In the genomic region with DNA sequence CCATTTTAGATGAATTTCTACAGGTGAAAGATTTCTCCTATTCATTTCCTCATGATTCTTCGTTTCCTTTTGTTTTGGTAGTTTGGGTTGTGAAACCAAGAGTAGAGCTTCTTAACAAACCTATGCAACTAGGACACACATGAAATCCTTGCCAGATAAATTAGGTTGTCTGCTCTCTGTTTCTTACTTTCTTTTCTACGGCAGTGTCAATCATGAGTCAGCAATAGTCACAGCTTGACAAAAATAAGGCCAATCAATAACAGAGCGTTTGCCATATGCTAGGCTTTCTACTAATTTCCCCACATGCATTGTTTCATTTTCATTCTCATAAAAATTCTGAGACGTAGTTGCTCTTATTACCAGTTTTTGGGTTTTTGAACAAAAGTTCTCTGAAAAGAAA, we compare ENCODE assay signal across 27 cellular contexts. TPM values are rescaled to one million over a fixed set of nuclear protein-coding genes. Genes with fewer than 3 reads are reported as not detected.
A peak's percentile ranks its signal among the peaks of the same experiment; 100 is the strongest.
DNase-seq lines count a peak whose midpoint lies in the region; ATAC-seq and TF ChIP-seq lines count a peak whose summit lies in the region.
"Had no signal": no experiment of that assay in that cellular context is flagged by ENCODE, and none has a peak within 500 bp of the region (broad histone marks: within the 10 kb centered on the region; RNA-seq: fewer than 3 reads in every experiment).

No MANE protein-coding gene starts in this region.

- H3K36me3 ChIP-seq in GM06990 (ENCODE audit: control insufficient read depth, insufficient read depth, low read length): no peaks in the 10 kb centered on the region
- H3K36me3 ChIP-seq: BLaER1, esophagus muscularis mucosa, gastroesophageal sphincter, left ventricle myocardium inferior, prostate gland, thyroid gland, WERI-Rb-1 had no signal

- H3K27ac Mint-ChIP-seq in glutamatergic neuron (ENCODE audit: unreplicated experiment): peak overlapping the region; percentile 91
- H3K27ac Mint-ChIP-seq in activated naive CD8-positive, alpha-beta T cell treated with anti-CD3 and anti-CD28 coated beads, Interleukin-2, amount 50 U/mL, for 24 hours: no peak overlapping the region
- H3K27ac Mint-ChIP-seq: activated CD4-positive, alpha-beta T cell treated with anti-CD3 and anti-CD28 coated beads, Interleukin-2, amount 10 ng/mL, durations not matched to agents 7 days and 5 days; activated naive CD4-positive, alpha-beta T cell treated with anti-CD3 and anti-CD28 coated beads, Interleukin-2, amount 10 ng/mL, durations not matched to agents 7 days and 5 days; stimulated activated naive CD8-positive, alpha-beta T cell treated with anti-CD3 and anti-CD28 coated beads, Interleukin-15, Interleukin-2, amounts not matched to agents 100 ng/mL and 50 ng/mL, for 24 hours had no signal

- peaks cover 2% of the 10 kb centered on the region for H3K9me3 Mint-ChIP-seq in glutamatergic neuron (ENCODE audit: unreplicated experiment)
- no peaks in the 10 kb centered on the region for H3K9me3 Mint-ChIP-seq in activated naive CD8-positive, alpha-beta T cell treated with anti-CD3 and anti-CD28 coated beads, Interleukin-2, amount 50 U/mL, for 24 hours
- H3K9me3 Mint-ChIP-seq: activated CD4-positive, alpha-beta T cell treated with anti-CD3 and anti-CD28 coated beads, Interleukin-2, amount 10 ng/mL, durations not matched to agents 7 days and 5 days; activated naive CD4-positive, alpha-beta T cell treated with anti-CD3 and anti-CD28 coated beads, Interleukin-2, amount 10 ng/mL, durations not matched to agents 7 days and 5 days; stimulated activated naive CD8-positive, alpha-beta T cell treated with anti-CD3 and anti-CD28 coated beads, Interleukin-15, Interleukin-2, amounts not matched to agents 100 ng/mL and 50 ng/mL, for 24 hours had no signal

- POLR2A ChIA-PET in GM10248 (lab: Yijun Ruan, JAX): no interaction called here

- H3K27me3 Mint-ChIP-seq in glutamatergic neuron (ENCODE audit: unreplicated experiment): no peaks in the 10 kb centered on the region
- no peaks in the 10 kb centered on the region for H3K27me3 Mint-ChIP-seq in activated naive CD8-positive, alpha-beta T cell treated with anti-CD3 and anti-CD28 coated beads, Interleukin-2, amount 50 U/mL, for 24 hours

- DNase-seq in GM06990 (ENCODE audit: extremely low read depth, insufficient read length): peak; percentile 24
- DNase-seq in M059J (ENCODE audit: low read depth): peak; percentile 11
- no peak for DNase-seq in glutamatergic neuron
- no peak for DNase-seq in NCI-H1092 treated with DMSO at 0.1 percent for 48 hours (lab: John Stamatoyannopoulos, UW)
- no peak for DNase-seq in activated naive CD8-positive, alpha-beta T cell treated with anti-CD3 and anti-CD28 coated beads, Interleukin-2, amount 50 U/mL, for 24 hours
- no peak for DNase-seq in GM10248 (ENCODE audit: extremely low spot score)
- DNase-seq in AG20443 (ENCODE audit: low spot score): no peak
- DNase-seq: activated naive CD4-positive, alpha-beta T cell treated with anti-CD3 and anti-CD28 coated beads, Interleukin-2, amount 10 ng/mL, durations not matched to agents 7 days and 5 days; activated T-cell treated with anti-CD3 and anti-CD28 coated beads, Interleukin-2, amount 50 U/mL, for 48 hours; GDM1; hypothalamus; left ventricle myocardium inferior; mucosa of descending colon; NCI-H1694; NCI-H2171; NCI-H524 treated with DMSO at 0.1 percent for 48 hours; thyroid gland; WERI-Rb-1 had no signal

- CTCF ChIA-PET in GM10248 (lab: Yijun Ruan, JAX): interaction anchor here (1.3 to 2.8 kb wide), 4 partner anchors 11 to 833 kb away, joined by 3 to 14 read pairs (median 4); no protein-coding TSS in a partner anchor

- peak overlapping the region; percentile 54 for H3K4me3 Mint-ChIP-seq in glutamatergic neuron (ENCODE audit: unreplicated experiment)
- H3K4me3 Mint-ChIP-seq in activated naive CD8-positive, alpha-beta T cell treated with anti-CD3 and anti-CD28 coated beads, Interleukin-2, amount 50 U/mL, for 24 hours: no peak overlapping the region
- H3K4me3 Mint-ChIP-seq: activated CD4-positive, alpha-beta T cell treated with anti-CD3 and anti-CD28 coated beads, Interleukin-2, amount 10 ng/mL, durations not matched to agents 7 days and 5 days; activated naive CD4-positive, alpha-beta T cell treated with anti-CD3 and anti-CD28 coated beads, Interleukin-2, amount 10 ng/mL, durations not matched to agents 7 days and 5 days; stimulated activated naive CD8-positive, alpha-beta T cell treated with anti-CD3 and anti-CD28 coated beads, Interleukin-15, Interleukin-2, amounts not matched to agents 100 ng/mL and 50 ng/mL, for 24 hours had no signal

- no peaks in the 10 kb centered on the region for H3K27me3 ChIP-seq in GM06990 (replicated peaks; ENCODE audit: control insufficient read depth, insufficient read depth, low read length)
- H3K27me3 ChIP-seq: BLaER1, esophagus muscularis mucosa, gastroesophageal sphincter, thyroid gland had no signal

- ATAC-seq in GM21619 (IDR thresholded peaks at IDR 0.05; ENCODE audit: unreplicated experiment): peak; percentile 64
- no peak for ATAC-seq in activated naive CD8-positive, alpha-beta T cell treated with anti-CD3 and anti-CD28 coated beads, Interleukin-2, amount 50 U/mL, for 24 hours
- ATAC-seq: gastroesophageal sphincter, mucosa of descending colon had no signal

- TF ChIP-seq CTCF in GM06990 (IDR thresholded peaks at IDR 0.05; ENCODE audit: insufficient read depth, low read length, poor library complexity, severe bottlenecking) (no peak), glutamatergic neuron (IDR thresholded peaks at IDR 0.05; ENCODE audit: partially characterized antibody, unreplicated experiment) (no peak), GM10248 (IDR thresholded peaks at IDR 0.05; ENCODE audit: control extremely low read depth, extremely low read depth, low read depth, missing control alignments) (no peak)

- no peak overlapping the region for H3K4me3 ChIP-seq in GM06990 (replicated peaks; ENCODE audit: low read depth, low read length)
- H3K4me3 ChIP-seq: BLaER1, coronary artery, esophagus muscularis mucosa, gastroesophageal sphincter, left ventricle myocardium inferior, mucosa of descending colon, prostate gland, thyroid gland had no signal

- H3K36me3 Mint-ChIP-seq in glutamatergic neuron (ENCODE audit: unreplicated experiment): no peaks in the 10 kb centered on the region
- H3K36me3 Mint-ChIP-seq in activated naive CD8-positive, alpha-beta T cell treated with anti-CD3 and anti-CD28 coated beads, Interleukin-2, amount 50 U/mL, for 24 hours (ENCODE audit: low read depth): no peaks in the 10 kb centered on the region
- H3K36me3 Mint-ChIP-seq: activated naive CD4-positive, alpha-beta T cell treated with anti-CD3 and anti-CD28 coated beads, Interleukin-2, amount 10 ng/mL, durations not matched to agents 7 days and 5 days had no signal

- H3K4me1 Mint-ChIP-seq in glutamatergic neuron (ENCODE audit: low read depth, unreplicated experiment): peaks cover 4% of the 10 kb centered on the region
- H3K4me1 Mint-ChIP-seq in activated naive CD8-positive, alpha-beta T cell treated with anti-CD3 and anti-CD28 coated beads, Interleukin-2, amount 50 U/mL, for 24 hours: peaks cover 4% of the 10 kb centered on the region

RNA-seq across cellular contexts. Expression of a gene that starts 20.3 kb away (rescaled TPM):
- total RNA-seq in M059J (2014; rRNA removed; shearing (Covaris generic)): not detected in 2 replicates
- not detected for total RNA-seq in glutamatergic neuron (ENCODE audit: unreplicated experiment)
- total RNA-seq: activated CD4-positive, alpha-beta T cell treated with anti-CD3 and anti-CD28 coated beads, Interleukin-2, amount 10 ng/mL, durations not matched to agents 7 days and 5 days; esophagus muscularis mucosa; gastroesophageal sphincter; left ventricle myocardium inferior; MCF 10A; mucosa of descending colon; prostate gland; thyroid gland had no signal

RNA-seq across cellular contexts. Expression of a gene that starts 23.4 kb away (rescaled TPM):
- total RNA-seq in M059J (2014; rRNA removed; shearing (Covaris generic)): 2.8 and 8.3 TPM in 2 replicates
- total RNA-seq in glutamatergic neuron (ENCODE audit: unreplicated experiment): 31.6 TPM

RNA-seq across cellular contexts. Expression of a gene that starts 41.8 kb away (rescaled TPM):
- 279 and 291 TPM in 2 replicates for total RNA-seq in M059J (2014; rRNA removed; shearing (Covaris generic))
- total RNA-seq in glutamatergic neuron (ENCODE audit: unreplicated experiment): 24.9 TPM

Comparison
In these comparisons a context has a peak if more than half of its experiments do, and no peak if none do; other contexts are left out.
1. DNase-seq: peak in GM06990 (single experiment) and M059J (single experiment); none in glutamatergic neuron (single experiment), NCI-H1092 treated with DMSO at 0.1 percent for 48 hours (single experiment), activated naive CD8-positive, alpha-beta T cell treated with anti-CD3 and anti-CD28 coated beads, Interleukin-2, amount 50 U/mL, for 24 hours (single experiment), GM10248 (single experiment) and AG20443 (single experiment).
2. RNA of a gene that starts 41.8 kb away (total RNA-seq): 279 to 291 TPM in M059J; 24.9 TPM in glutamatergic neuron (single experiment); every median in the first group is over 10 times any median in the second.